In genomic region chr2:233443511-233444183, GRCh38 we compare ENCODE assay signal across 7 cellular contexts.
A peak's percentile ranks its signal among the peaks of the same experiment; 100 is the strongest.
DNase-seq lines count a peak whose midpoint lies in the region; TF ChIP-seq lines count a peak whose summit lies in the region.

No MANE protein-coding gene starts in this region.

- H3K27me3 Mint-ChIP-seq in type B pancreatic cell = no peaks in the 10 kb centered on the region

- in situ Hi-C loops in GM13977 (cut with MboI; ENCODE audit: low pct_unique_long_range_greater_than_20kb, low sequenced_read_pairs, unreplicated experiment) = no loop called here

- peaks cover 8% of the 10 kb centered on the region for H3K4me1 Mint-ChIP-seq in type B pancreatic cell (ENCODE audit: unreplicated experiment)

- no peak overlapping the region for H3K4me3 ChIP-seq in MM.1S (ENCODE audit: low read length)
- H3K4me3 ChIP-seq in parathyroid adenoma (ENCODE audit: low read depth, low read length) = no peak overlapping the region

- H3K79me2 ChIP-seq in MM.1S (ENCODE audit: low read length) (no peaks in the 10 kb centered on the region), parathyroid adenoma (no peaks in the 10 kb centered on the region)

- H3K36me3 Mint-ChIP-seq in type B pancreatic cell = peaks cover 3% of the 10 kb centered on the region

- H3K36me3 ChIP-seq in MM.1S (replicated peaks; ENCODE audit: insufficient read depth, low read length) (no peaks in the 10 kb centered on the region; the same call in 1 of the 2 replicates), parathyroid adenoma (ENCODE audit: control insufficient read depth, insufficient read depth, low read length) (no peaks in the 10 kb centered on the region)

- DNase-seq in GM13977 (ENCODE audit: low spot score) (peak; percentile 93), MM.1S (peak; percentile 76), SKM-1 (lab: John Stamatoyannopoulos, UW; ENCODE audit: unreplicated experiment) (peak; percentile 18), germinal center (ENCODE audit: low spot score) (peak; percentile 91), type B pancreatic cell (ENCODE audit: extremely low spot score, unreplicated experiment) (peak; percentile 76)
- peak; percentile 82 for DNase-seq in activated naive CD4-positive, alpha-beta T cell treated with Interleukin-2 at 50 U/mL for 16 hours

- H3K27ac ChIP-seq in MM.1S (ENCODE audit: low read length) (no peak overlapping the region), parathyroid adenoma (no peak overlapping the region)

- H3K27ac Mint-ChIP-seq in type B pancreatic cell = no peak overlapping the region

- no peaks in the 10 kb centered on the region for H3K4me1 ChIP-seq in MM.1S (ENCODE audit: low read length)
- no peaks in the 10 kb centered on the region for H3K4me1 ChIP-seq in parathyroid adenoma

- no peaks in the 10 kb centered on the region for H3F3A ChIP-seq in MM.1S (ENCODE audit: insufficient read depth, low read length)

- TF ChIP-seq CTCF in GM13977 (IDR thresholded peaks at IDR 0.05; ENCODE audit: extremely low read depth, insufficient read depth, missing control alignments) = peak; percentile 84
- TF ChIP-seq CTCF in MM.1S (IDR thresholded peaks at IDR 0.05; ENCODE audit: low read length) = peak; percentile 67
- TF ChIP-seq CTCF in parathyroid adenoma (IDR thresholded peaks at IDR 0.05) = peak; percentile 80
- TF ChIP-seq CTCF in type B pancreatic cell (conservative IDR thresholded peaks at IDR 0.05) = peak; percentile 85

- H3K9me3 ChIP-seq in MM.1S (replicated peaks; ENCODE audit: insufficient read depth, low read length) = no peaks in the 10 kb centered on the region
- H3K9me3 ChIP-seq in parathyroid adenoma (ENCODE audit: control insufficient read depth, low read length) = no peaks in the 10 kb centered on the region

- H2AFZ ChIP-seq in MM.1S (ENCODE audit: low read length) = no peak overlapping the region
- H2AFZ ChIP-seq in parathyroid adenoma = no peak overlapping the region

- no peak overlapping the region for H3K4me3 Mint-ChIP-seq in type B pancreatic cell

- no peaks in the 10 kb centered on the region for H3K9me3 Mint-ChIP-seq in type B pancreatic cell

- no peaks in the 10 kb centered on the region for H3K27me3 ChIP-seq in MM.1S (replicated peaks; ENCODE audit: insufficient read depth, low read length)
- H3K27me3 ChIP-seq in parathyroid adenoma (ENCODE audit: control insufficient read depth, insufficient read depth, low read length) = no peaks in the 10 kb centered on the region

- H3K9me2 ChIP-seq in MM.1S (replicated peaks; ENCODE audit: insufficient read depth, low read length) = no peaks in the 10 kb centered on the region

- H3K9ac ChIP-seq in MM.1S (ENCODE audit: low read length) (no peak overlapping the region), parathyroid adenoma (no peak overlapping the region)

- H3K4me2 ChIP-seq in MM.1S (ENCODE audit: low read depth, low read length) = no peak overlapping the region
- no peak overlapping the region for H3K4me2 ChIP-seq in parathyroid adenoma (ENCODE audit: low read length)

- no peaks in the 10 kb centered on the region for H4K20me1 ChIP-seq in MM.1S (ENCODE audit: insufficient read depth, low read length)

Comparison
In these comparisons a context has a peak if more than half of its experiments do, and no peak if none do; other contexts are left out.
1. DNase-seq: peak in every context shown above with its lines; median percentile 93 in GM13977; 91 in germinal center; 82 in activated naive CD4-positive, alpha-beta T cell treated with Interleukin-2 at 50 U/mL for 16 hours; 76 in MM.1S; 76 in type B pancreatic cell; 18 in SKM-1.